Comparison of ENCODE assay signal across 18 cellular contexts in genomic region chr5:153659337-153659736, GRCh38.
DNase-seq lines count a peak whose midpoint lies in the region; ATAC-seq and TF ChIP-seq lines count a peak whose summit lies in the region.
"Had no signal": no experiment of that assay in that cellular context is flagged by ENCODE, and none has a peak within 500 bp of the region (broad histone marks: within the 10 kb centered on the region; RNA-seq: fewer than 3 reads in every experiment).

No MANE protein-coding gene starts in this region.

- peak overlapping the region; percentile 79 for H3K27ac ChIP-seq in ectodermal cell (ENCODE audit: insufficient read depth, low read depth, low read length, poor library complexity, severe bottlenecking)
- H3K27ac ChIP-seq: prostate gland, RWPE1, transverse colon had no signal

- H3K4me3 ChIP-seq in MG63 (no peak overlapping the region), ectodermal cell (ENCODE audit: insufficient read depth, low read depth, low read length) (no peak overlapping the region)
- H3K4me3 ChIP-seq: prostate gland, transverse colon had no signal

- 93 to 95% methylated on average over 1 of the region's 1 CpG for WGBS in ectodermal cell, 2 experiments

- no peak overlapping the region for H3K4me3 Mint-ChIP-seq in osteocyte (ENCODE audit: unreplicated experiment)
- H3K4me3 Mint-ChIP-seq: activated CD4-positive, alpha-beta T cell treated with anti-CD3 and anti-CD28 coated beads, Interleukin-2, amount 10 ng/mL, durations not matched to agents 7 days and 5 days; activated T-cell treated with anti-CD3 and anti-CD28 coated beads, Interleukin-2, amount 50 U/mL, for 4 hours; CD4-positive, alpha-beta memory T cell had no signal

- H3K27me3 Mint-ChIP-seq in osteocyte (ENCODE audit: unreplicated experiment): no peaks in the 10 kb centered on the region

- H3K36me3 ChIP-seq in MG63 (no peaks in the 10 kb centered on the region), ectodermal cell (ENCODE audit: control insufficient read depth, insufficient read depth, low read length) (no peaks in the 10 kb centered on the region)
- H3K36me3 ChIP-seq: prostate gland, transverse colon had no signal

- H3K9me3 Mint-ChIP-seq in osteocyte (ENCODE audit: unreplicated experiment): no peaks in the 10 kb centered on the region
- H3K9me3 Mint-ChIP-seq: activated CD4-positive, alpha-beta T cell treated with anti-CD3 and anti-CD28 coated beads, Interleukin-2, amount 10 ng/mL, durations not matched to agents 7 days and 5 days; activated T-cell treated with anti-CD3 and anti-CD28 coated beads, Interleukin-2, amount 50 U/mL, for 4 hours had no signal

- DNase-seq in EH (ENCODE audit: low read depth) (peak; percentile 87), MG63 (peak; percentile 43), non-pigmented ciliary epithelial cell (ENCODE audit: low read depth) (peak; percentile 71), osteocyte (ENCODE audit: extremely low spot score, unreplicated experiment) (no peak)
- DNase-seq in activated T-cell treated with anti-CD3 and anti-CD28 coated beads, Interleukin-2, amount 50 U/mL, for 48 hours: no peak
- DNase-seq: activated CD4-positive, alpha-beta T cell treated with anti-CD3 and anti-CD28 coated beads, Interleukin-2, amount 10 ng/mL, durations not matched to agents 7 days and 5 days; activated T-cell treated with anti-CD3 and anti-CD28 coated beads, Interleukin-2, amount 50 U/mL, for 4 hours; CD4-positive, alpha-beta memory T cell; effector CD4-positive, alpha-beta T cell; GF-D8; NCI-H2081 treated with DMSO at 0.1 percent for 48 hours; NCI-H774; transverse colon had no signal

- H3K27me3 ChIP-seq in MG63 (no peaks in the 10 kb centered on the region; the same call in 1 of the 2 replicates), ectodermal cell (ENCODE audit: control insufficient read depth, insufficient read depth, low read length, poor library complexity, severe bottlenecking) (no peaks in the 10 kb centered on the region)
- H3K27me3 ChIP-seq: transverse colon had no signal

- peaks cover 18% of the 10 kb centered on the region for H3K36me3 Mint-ChIP-seq in osteocyte (ENCODE audit: unreplicated experiment)
- H3K36me3 Mint-ChIP-seq: CD4-positive, alpha-beta memory T cell had no signal

- H3K9me3 ChIP-seq in MG63: no peaks in the 10 kb centered on the region
- no peaks in the 10 kb centered on the region for H3K9me3 ChIP-seq in ectodermal cell (ENCODE audit: control insufficient read depth, low read length)
- H3K9me3 ChIP-seq: prostate gland, transverse colon had no signal

- peaks cover 51% of the 10 kb centered on the region for H3K4me1 ChIP-seq in ectodermal cell (ENCODE audit: control insufficient read depth, insufficient read depth, low read length)
- H3K4me1 ChIP-seq: prostate gland, transverse colon had no signal

- H3K4me1 Mint-ChIP-seq in osteocyte (ENCODE audit: unreplicated experiment): peaks cover 24% of the 10 kb centered on the region
- H3K4me1 Mint-ChIP-seq: activated CD4-positive, alpha-beta T cell treated with anti-CD3 and anti-CD28 coated beads, Interleukin-2, amount 10 ng/mL, durations not matched to agents 7 days and 5 days; CD4-positive, alpha-beta memory T cell had no signal

- no peak overlapping the region for H3K27ac Mint-ChIP-seq in osteocyte (ENCODE audit: unreplicated experiment)
- H3K27ac Mint-ChIP-seq: activated CD4-positive, alpha-beta T cell treated with anti-CD3 and anti-CD28 coated beads, Interleukin-2, amount 10 ng/mL, durations not matched to agents 7 days and 5 days; CD4-positive, alpha-beta memory T cell had no signal

- ATAC-seq in GM19452 (IDR thresholded peaks at IDR 0.05; ENCODE audit: unreplicated experiment) (no peak), HG03159 (IDR thresholded peaks at IDR 0.05; ENCODE audit: unreplicated experiment) (no peak)
- ATAC-seq: activated T-cell treated with anti-CD3 and anti-CD28 coated beads, Interleukin-2, amount 50 U/mL, for 4 hours had no signal

- no peak for TF ChIP-seq CTCF in osteocyte (IDR thresholded peaks at IDR 0.05)

Comparison
In these comparisons a context has a peak if more than half of its experiments do, and no peak if none do; other contexts are left out.
1. DNase-seq: peak in EH (single experiment), MG63 (single experiment) and non-pigmented ciliary epithelial cell (single experiment); none in osteocyte (single experiment) and activated T-cell treated with anti-CD3 and anti-CD28 coated beads, Interleukin-2, amount 50 U/mL, for 48 hours (0 of 2).